Comparison of ENCODE assay signal across 8 cellular contexts in genomic region chr6:118796548-118796947, GRCh38.
DNase-seq lines count a peak whose midpoint lies in the region; ATAC-seq and TF ChIP-seq lines count a peak whose summit lies in the region.
"Not testable (repeated sequence)": the region's sequence is repeated elsewhere in the genome, so short reads cannot be mapped to it uniquely, and the experiment has no call there.

No MANE protein-coding gene starts in this region.

- not testable (repeated sequence) for TF ChIP-seq POLR2A in transverse colon (IDR thresholded peaks at IDR 0.05)

- not testable (repeated sequence) for H3K9me3 Mint-ChIP-seq in memory B cell

- TF ChIP-seq EP300 in transverse colon (IDR thresholded peaks at IDR 0.05; ENCODE audit: low read depth) = not testable (repeated sequence)

- 64% methylated on average over 9 of the region's 9 CpGs; no CpG with 5 or more reads in 1 of the 2 donors for WGBS in transverse colon (ENCODE audit: low coverage in 1 of 2), 2 donors

- H3K27me3 ChIP-seq in transverse colon = not testable (repeated sequence)

- intact Hi-C loops in transverse colon (cut with DNase I; ENCODE audit: low total_unique reads) = not testable (repeated sequence)

- not testable (repeated sequence) for H3K27ac ChIP-seq in transverse colon

- in situ Hi-C loops in transverse colon (cut with MboI; ENCODE audit: low pct_ligation_motif_present in 1 of 4, low pct_unique_long_range_greater_than_20kb in 1 of 4, low sequenced_read_pairs in 3 of 4) = loop anchor here (25.0 kb wide), 2 partner anchors 234 to 509 kb away; no protein-coding TSS in a partner anchor

- not testable (repeated sequence) for H3K4me3 ChIP-seq in GM12865 (ENCODE audit: low read depth, low read length); transverse colon

- peak overlapping the region; percentile 73 for H3K4me3 Mint-ChIP-seq in memory B cell

- H3K4me1 Mint-ChIP-seq in memory B cell = peaks cover 26% of the 10 kb centered on the region

- peak overlapping the region; percentile 72 for H3K27ac Mint-ChIP-seq in memory B cell

- H3K36me3 ChIP-seq in transverse colon = not testable (repeated sequence)

- H3K27me3 Mint-ChIP-seq in memory B cell = not testable (repeated sequence)

- ATAC-seq in memory B cell (ENCODE audit: low read depth) = peak; percentile 64

- peaks cover 22% of the 10 kb centered on the region for H3K36me3 Mint-ChIP-seq in memory B cell

- not testable (repeated sequence) for H3K9me3 ChIP-seq in transverse colon

- peak; percentile 2 for TF ChIP-seq CTCF in GM12865 (IDR thresholded peaks at IDR 0.05; ENCODE audit: insufficient read depth, low read depth, low read length, missing control alignments)
- TF ChIP-seq CTCF in transverse colon (IDR thresholded peaks at IDR 0.05) = not testable (repeated sequence)

- H3K4me1 ChIP-seq in transverse colon = not testable (repeated sequence)

- DNase-seq in GM12865 (ENCODE audit: low read depth) (peak; percentile 58), NCI-H748 (lab: John Stamatoyannopoulos, UW; ENCODE audit: unreplicated experiment) (peak; percentile 71), activated T-cell treated with anti-CD3 and anti-CD28 coated beads for 4 hours (peak; percentile 35), memory B cell (ENCODE audit: low spot score in 2 of 2) (peak; percentile 49 to 69), transverse colon (peak; percentile 71)
- peak in 3 of 4 experiments; percentile 15 to 85 (median 72) for DNase-seq in activated CD4-positive, CD25-positive, alpha-beta regulatory T cell (lab: John Stamatoyannopoulos, UW)
- peak; percentile 10 for DNase-seq in activated naive CD8-positive, alpha-beta T cell treated with anti-CD3 and anti-CD28 coated beads, Interleukin-2, amount 50 U/mL, for 16 hours (ENCODE audit: low read depth, low spot score)
- peak; percentile 24 to 57 (median 24) for DNase-seq in stimulated activated CD4-positive, alpha-beta T cell treated with anti-CD3 and anti-CD28 coated beads, TNF-alpha, amount 100 ng/mL, for 24 hours (ENCODE audit: low read depth in 3 of 3)

Comparison
In these comparisons a context has a peak if more than half of its experiments do, and no peak if none do; other contexts are left out.
1. DNase-seq: peak in every context shown above with its lines; median percentile 72 in activated CD4-positive, CD25-positive, alpha-beta regulatory T cell; 71 in NCI-H748; 71 in transverse colon; 59 in memory B cell; 58 in GM12865; 35 in activated T-cell treated with anti-CD3 and anti-CD28 coated beads for 4 hours; 24 in stimulated activated CD4-positive, alpha-beta T cell treated with anti-CD3 and anti-CD28 coated beads, TNF-alpha, amount 100 ng/mL, for 24 hours; 10 in activated naive CD8-positive, alpha-beta T cell treated with anti-CD3 and anti-CD28 coated beads, Interleukin-2, amount 50 U/mL, for 16 hours.